8 cellular contexts compared by ENCODE assay signal in genomic region chrX:154534526-154535322, GRCh38. TPM values are rescaled to one million over a fixed set of nuclear protein-coding genes. Genes with fewer than 3 reads are reported as not detected.
DNase-seq lines count a peak whose midpoint lies in the region; ATAC-seq lines count a peak whose summit lies in the region.

No MANE protein-coding gene starts in this region.

- peak; percentile 95 to 97 for ATAC-seq in CD4-positive, CD25-positive, alpha-beta regulatory T cell (ENCODE audit: low read depth in 2 of 2)
- peak; percentile 71 for ATAC-seq in GM19397 (IDR thresholded peaks at IDR 0.05; ENCODE audit: unreplicated experiment)
- ATAC-seq in HG03520 (IDR thresholded peaks at IDR 0.05; ENCODE audit: unreplicated experiment), result peak; percentile 88

- H3K36me3 Mint-ChIP-seq in CD4-positive, CD25-positive, alpha-beta regulatory T cell, result peaks cover 4% of the 10 kb centered on the region

- no peaks in the 10 kb centered on the region for H3K9me3 ChIP-seq in CD4-positive, CD25-positive, alpha-beta regulatory T cell (ENCODE audit: control insufficient read depth in 2 of 2, low read length in 2 of 2)

- H3K27me3 Mint-ChIP-seq in CD4-positive, CD25-positive, alpha-beta regulatory T cell, result no peaks in the 10 kb centered on the region

- DNase-seq in CD4-positive, CD25-positive, alpha-beta regulatory T cell, result peak; percentile 77 to 89 (median 87)
- DNase-seq in NCI-H774 (lab: John Stamatoyannopoulos, UW) (peak; percentile 61), dermis blood vessel endothelial cell (peak; percentile 84), lung microvascular endothelial cell (ENCODE audit: low read depth in 2 of 2) (peak; percentile 84 to 92)
- peak; percentile 82 for DNase-seq in activated CD4-positive, alpha-beta T cell treated with anti-CD3 and anti-CD28 coated beads, Interleukin-2, amount 50 U/mL, for 4 hours
- peak; percentile 70 to 71 for DNase-seq in stimulated activated CD8-positive, alpha-beta memory T cell treated with anti-CD3 and anti-CD28 coated beads, Interleukin-15, amount 100 ng/mL, for 4 hours (ENCODE audit: low read depth in 2 of 2)

- peaks cover 0 to 2% (median 0%) of the 10 kb centered on the region in 7 donors for H3K9me3 Mint-ChIP-seq in CD4-positive, CD25-positive, alpha-beta regulatory T cell

- H3K27me3 ChIP-seq in CD4-positive, CD25-positive, alpha-beta regulatory T cell (ENCODE audit: control insufficient read depth, insufficient read depth, low read length), result no peaks in the 10 kb centered on the region

- H3K4me3 ChIP-seq in CD4-positive, CD25-positive, alpha-beta regulatory T cell (ENCODE audit: low read depth, low read length), result no peak overlapping the region

- peaks cover 6% of the 10 kb centered on the region for H3K4me1 ChIP-seq in CD4-positive, CD25-positive, alpha-beta regulatory T cell (ENCODE audit: control insufficient read depth, insufficient read depth, low read length, poor library complexity, severe bottlenecking)

- H3K4me1 Mint-ChIP-seq in CD4-positive, CD25-positive, alpha-beta regulatory T cell, result peaks cover 0 to 13% (median 3%) of the 10 kb centered on the region in 4 donors

- peak overlapping the region in 2 of 4 donors; percentile 36 to 43 for H3K4me3 Mint-ChIP-seq in CD4-positive, CD25-positive, alpha-beta regulatory T cell

- peak overlapping the region; percentile 57 for H3K27ac ChIP-seq in CD4-positive, CD25-positive, alpha-beta regulatory T cell (ENCODE audit: insufficient read depth, low read length, poor library complexity, severe bottlenecking)

- H3K27ac Mint-ChIP-seq in CD4-positive, CD25-positive, alpha-beta regulatory T cell, result peak overlapping the region in 2 of 3 donors; percentile 47 to 80

- peaks cover 2% of the 10 kb centered on the region for H3K36me3 ChIP-seq in CD4-positive, CD25-positive, alpha-beta regulatory T cell (ENCODE audit: control insufficient read depth, insufficient read depth, low read length)

RNA-seq across cellular contexts. Expression of gene G6PD, which starts 11.9 kb away (rescaled TPM):
- 36.5 TPM for total RNA-seq in CD4-positive, CD25-positive, alpha-beta regulatory T cell
- 1 to 10 TPM; 2.3 to 5.2 (median 4.2) TPM for polyA plus RNA-seq in CD4-positive, CD25-positive, alpha-beta regulatory T cell
- 29.1 and 117 TPM in 2 replicates for total RNA-seq in dermis blood vessel endothelial cell
- total RNA-seq in lung microvascular endothelial cell, result 16.9 and 35.1 TPM in 2 replicates

RNA-seq across cellular contexts. Expression of gene IKBKG, which starts 12.7 kb away (rescaled TPM):
- 48.0 TPM for total RNA-seq in CD4-positive, CD25-positive, alpha-beta regulatory T cell
- polyA plus RNA-seq in CD4-positive, CD25-positive, alpha-beta regulatory T cell, result 10 to 100 TPM; 27.9 to 39.6 (median 33.5) TPM
- total RNA-seq in dermis blood vessel endothelial cell (15.5 and 22.1 TPM in 2 replicates), lung microvascular endothelial cell (9.2 and 11.7 TPM in 2 replicates)

RNA-seq across cellular contexts. Expression of gene FAM3A, which starts 18.7 kb away (rescaled TPM):
- total RNA-seq in CD4-positive, CD25-positive, alpha-beta regulatory T cell, result 28.2 TPM
- 10 to 100 TPM; 13.4 to 21.5 (median 19.0) TPM for polyA plus RNA-seq in CD4-positive, CD25-positive, alpha-beta regulatory T cell
- total RNA-seq in dermis blood vessel endothelial cell (25.5 and 27.7 TPM in 2 replicates), lung microvascular endothelial cell (13.3 and 20.8 TPM in 2 replicates)

RNA-seq across cellular contexts. Expression of gene SLC10A3, which starts 44.3 kb away (rescaled TPM):
- 18.4 TPM for total RNA-seq in CD4-positive, CD25-positive, alpha-beta regulatory T cell
- polyA plus RNA-seq in CD4-positive, CD25-positive, alpha-beta regulatory T cell, result 10 to 100 TPM; 32.8 to 40.2 (median 36.7) TPM
- total RNA-seq in dermis blood vessel endothelial cell (22.1 and 39.9 TPM in 2 replicates), lung microvascular endothelial cell (8.5 and 14.7 TPM in 2 replicates)

RNA-seq across cellular contexts. Expression of gene UBL4A, which starts 48.3 kb away (rescaled TPM):
- total RNA-seq in CD4-positive, CD25-positive, alpha-beta regulatory T cell, result 12.5 TPM
- polyA plus RNA-seq in CD4-positive, CD25-positive, alpha-beta regulatory T cell, result 10 to 100 TPM; 51.8 to 59.5 (median 55.0) TPM
- total RNA-seq in dermis blood vessel endothelial cell (51.1 and 57.8 TPM in 2 replicates), lung microvascular endothelial cell (24.6 and 31.3 TPM in 2 replicates)
